In genomic region chr6:137240168-137240567, GRCh38 we compare ENCODE assay signal across 10 cellular contexts. TPM values are rescaled to one million over a fixed set of nuclear protein-coding genes. Genes with fewer than 3 reads are reported as not detected.
A peak's percentile ranks its signal among the peaks of the same experiment; 100 is the strongest.
DNase-seq lines count a peak whose midpoint lies in the region; ATAC-seq, FAIRE-seq and TF ChIP-seq lines count a peak whose summit lies in the region.
"Had no signal": no experiment of that assay in that cellular context is flagged by ENCODE, and none has a peak within 500 bp of the region (broad histone marks: within the 10 kb centered on the region; RNA-seq: fewer than 3 reads in every experiment).

No MANE protein-coding gene starts in this region.

- H3K27ac Mint-ChIP-seq in activated naive CD4-positive, alpha-beta T cell treated with anti-CD3 and anti-CD28 coated beads for 36 hours = no peak overlapping the region
- H3K27ac Mint-ChIP-seq: GM23338, mesothelial cell of epicardium had no signal

- WGBS in suprapubic skin = 31% methylated on average over 1 of the region's 1 CpG

- DNase-seq in KBM-7 (peak; percentile 69), amniotic epithelial cell (ENCODE audit: low read depth) (peak; percentile 98), left ventricle myocardium superior (peak; percentile 54), suprapubic skin (ENCODE audit: low spot score in 2 of 2) (peak; percentile 81 to 84), GM12892 (ENCODE audit: insufficient read length) (no peak), DMS79 treated with DMSO at 0.1 percent for 48 hours (lab: John Stamatoyannopoulos, UW) (no peak)
- no peak for DNase-seq in activated naive CD4-positive, alpha-beta T cell treated with anti-CD3 and anti-CD28 coated beads for 36 hours

- ATAC-seq in left ventricle myocardium superior (peak; percentile 85), GM18873 (IDR thresholded peaks at IDR 0.05; ENCODE audit: low FRiP score, unreplicated experiment) (no peak)
- ATAC-seq: GM23338 had no signal

- H3K27ac ChIP-seq in suprapubic skin = peak overlapping the region; percentile 70

- TF ChIP-seq CTCF in suprapubic skin (IDR thresholded peaks at IDR 0.05) = no peak

- intact Hi-C loops in left ventricle myocardium superior (cut with micrococcal nuclease) = no loop called here
- intact Hi-C loops in activated naive CD4-positive, alpha-beta T cell treated with anti-CD3 and anti-CD28 coated beads for 36 hours (cut with micrococcal nuclease) = no loop called here

- H3K4me3 Mint-ChIP-seq in activated naive CD4-positive, alpha-beta T cell treated with anti-CD3 and anti-CD28 coated beads for 36 hours = no peak overlapping the region
- H3K4me3 Mint-ChIP-seq: GM23338, mesothelial cell of epicardium had no signal

- no peaks in the 10 kb centered on the region for H3K36me3 ChIP-seq in suprapubic skin

- peaks cover 2% of the 10 kb centered on the region for H3K4me1 Mint-ChIP-seq in activated naive CD4-positive, alpha-beta T cell treated with anti-CD3 and anti-CD28 coated beads for 36 hours (ENCODE audit: low read depth)
- H3K4me1 Mint-ChIP-seq: GM23338 had no signal

- H3K4me1 ChIP-seq in suprapubic skin = peaks cover 43% of the 10 kb centered on the region

- H3K27me3 ChIP-seq in suprapubic skin = no peaks in the 10 kb centered on the region

- in situ Hi-C loops in KBM-7 (cut with MboI; ENCODE audit: low pct_unique_long_range_greater_than_20kb, low sequenced_read_pairs) = no loop called here

- CTCF ChIA-PET in activated naive CD4-positive, alpha-beta T cell treated with anti-CD3 and anti-CD28 coated beads for 36 hours (lab: Charles Lee) = interaction anchor here (0.7 to 1.3 kb wide), 2 partner anchors 12 to 773 kb away, joined by 3 to 4 read pairs; no protein-coding TSS in a partner anchor

- TF ChIP-seq POLR2A in suprapubic skin (IDR thresholded peaks at IDR 0.05) (no peak), GM12892 (IDR thresholded peaks at IDR 0.05; ENCODE audit: low read depth, low read length) (no peak)

- FAIRE-seq in GM12892 (lab: Jason Lieb, UNC) = no peak

- no peaks in the 10 kb centered on the region for H3K36me3 Mint-ChIP-seq in activated naive CD4-positive, alpha-beta T cell treated with anti-CD3 and anti-CD28 coated beads for 36 hours (ENCODE audit: low read depth)
- H3K36me3 Mint-ChIP-seq: mesothelial cell of epicardium had no signal

- no peaks in the 10 kb centered on the region for H3K9me3 ChIP-seq in suprapubic skin

- no peak overlapping the region for H3K4me3 ChIP-seq in suprapubic skin
- H3K4me3 ChIP-seq: GM23338 had no signal

- H3K27me3 Mint-ChIP-seq in activated naive CD4-positive, alpha-beta T cell treated with anti-CD3 and anti-CD28 coated beads for 36 hours (ENCODE audit: low read depth) = no peaks in the 10 kb centered on the region

- TF ChIP-seq EP300 in suprapubic skin (IDR thresholded peaks at IDR 0.05) = no peak

- peaks cover 4% of the 10 kb centered on the region for H3K9me3 Mint-ChIP-seq in activated naive CD4-positive, alpha-beta T cell treated with anti-CD3 and anti-CD28 coated beads for 36 hours

RNA-seq across cellular contexts. Expression of gene IFNGR1, which starts 21.0 kb away (rescaled TPM):
- 115 TPM for total RNA-seq in left ventricle myocardium superior
- total RNA-seq in suprapubic skin = 10 to 100 TPM; 77.8 to 91.5 (median 84.3) TPM
- 10 to 100 TPM; 25.5 to 26.4 TPM for total RNA-seq in activated naive CD4-positive, alpha-beta T cell treated with anti-CD3 and anti-CD28 coated beads for 36 hours
- 67.3 TPM for polyA plus RNA-seq in GM12892 (2012; ENCODE audit: missing spikeins)

Comparison
In these comparisons a context has a peak if more than half of its experiments do, and no peak if none do; other contexts are left out.
1. DNase-seq: peak in KBM-7 (single experiment), amniotic epithelial cell (single experiment), left ventricle myocardium superior (single experiment) and suprapubic skin (2 of 2); none in activated naive CD4-positive, alpha-beta T cell treated with anti-CD3 and anti-CD28 coated beads for 36 hours (single experiment), GM12892 (single experiment) and DMS79 treated with DMSO at 0.1 percent for 48 hours (single experiment).